3 cellular contexts compared by ENCODE assay signal in the genomic region with DNA sequence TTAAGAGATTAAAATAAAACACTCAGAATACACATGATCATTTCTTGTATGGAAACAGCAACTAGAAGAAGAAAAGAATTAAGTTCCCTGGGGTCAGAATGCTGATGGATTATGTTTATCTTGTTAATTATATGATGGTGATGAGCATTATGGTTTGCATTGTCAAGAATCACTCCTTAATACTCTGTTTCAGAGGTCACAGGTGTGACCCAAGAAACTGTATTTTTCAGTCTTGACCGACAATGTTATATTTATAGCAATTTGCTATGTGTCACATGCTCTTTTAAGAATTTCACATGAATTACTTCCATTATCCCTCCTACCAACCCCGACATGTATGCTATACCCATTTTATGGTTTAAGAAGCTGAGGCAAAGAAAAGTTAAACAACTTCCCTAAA. TPM values are rescaled to one million over a fixed set of nuclear protein-coding genes. Genes with fewer than 3 reads are reported as not detected.
"Had no signal": no experiment of that assay in that cellular context is flagged by ENCODE, and none has a peak within 500 bp of the region (broad histone marks: within the 10 kb centered on the region; RNA-seq: fewer than 3 reads in every experiment).

No MANE protein-coding gene starts in this region.

- ATAC-seq: GM12878 had no signal

- DNase-seq: GDM1, GF-D8 had no signal

- H3K4me3 ChIP-seq: GM12878 had no signal

RNA-seq across cellular contexts. Expression of gene CHRM2, which starts 2.7 kb away (rescaled TPM):
- polyA plus RNA-seq: GM12878 had no signal
